8 cellular contexts compared by ENCODE assay signal in genomic region chr7:157690833-157691382, GRCh38.
DNase-seq lines count a peak whose midpoint lies in the region; ATAC-seq and TF ChIP-seq lines count a peak whose summit lies in the region.

No MANE protein-coding gene starts in this region.

- peak overlapping the region; percentile 40 for H3K27ac ChIP-seq in left ventricle myocardium inferior (replicated peaks)

- H3K36me3 ChIP-seq in left ventricle myocardium inferior, result no peaks in the 10 kb centered on the region

- intact Hi-C loops in left ventricle myocardium inferior (cut with micrococcal nuclease), result no loop called here

- TF ChIP-seq CTCF in left ventricle myocardium inferior (IDR thresholded peaks at IDR 0.05; ENCODE audit: borderline replicate concordance), result no peak

- DNase-seq in Ammon's horn (ENCODE audit: low spot score) (peak; percentile 77), left ventricle myocardium inferior (peak; percentile 67), retina (peak; percentile 78), SKM-1 (lab: John Stamatoyannopoulos, UW; ENCODE audit: unreplicated experiment) (no peak)
- no peak for DNase-seq in Jurkat, Clone E6-1 (ENCODE audit: low read depth, low spot score)
- no peak for DNase-seq in activated naive CD4-positive, alpha-beta T cell treated with anti-CD3 and anti-CD28 coated beads, Interleukin-2, amount 50 U/mL, for 72 hours (ENCODE audit: low spot score in 2 of 2)

- no peaks in the 10 kb centered on the region for H3K9me3 ChIP-seq in left ventricle myocardium inferior (replicated peaks)

- no peak overlapping the region for H3K27ac Mint-ChIP-seq in activated naive CD4-positive, alpha-beta T cell treated with anti-CD3 and anti-CD28 coated beads, Interleukin-2, amount 50 U/mL, for 72 hours

- H3K4me3 ChIP-seq in Jurkat, Clone E6-1 (ENCODE audit: low read length), result peak overlapping the region; percentile 79
- peak overlapping the region; percentile 67 for H3K4me3 ChIP-seq in left ventricle myocardium inferior

- peaks cover 0 to 6% of the 10 kb centered on the region in 2 donors for H3K36me3 Mint-ChIP-seq in activated naive CD4-positive, alpha-beta T cell treated with anti-CD3 and anti-CD28 coated beads, Interleukin-2, amount 50 U/mL, for 72 hours

- peaks cover 95% of the 10 kb centered on the region for H3K27me3 ChIP-seq in left ventricle myocardium inferior (ENCODE audit: low read depth)

- H3K4me1 ChIP-seq in left ventricle myocardium inferior, result peaks cover 53% of the 10 kb centered on the region

- H3K9me3 Mint-ChIP-seq in activated naive CD4-positive, alpha-beta T cell treated with anti-CD3 and anti-CD28 coated beads, Interleukin-2, amount 50 U/mL, for 72 hours, result no peaks in the 10 kb centered on the region

- peak; percentile 55 to 67 for ATAC-seq in activated naive CD4-positive, alpha-beta T cell treated with anti-CD3 and anti-CD28 coated beads, Interleukin-2, amount 50 U/mL, for 72 hours
- ATAC-seq in HG03439 (IDR thresholded peaks at IDR 0.05; ENCODE audit: unreplicated experiment), result no peak
- no peak for ATAC-seq in GM19395 (IDR thresholded peaks at IDR 0.05; ENCODE audit: unreplicated experiment)

Comparison
In these comparisons a context has a peak if more than half of its experiments do, and no peak if none do; other contexts are left out.
1. DNase-seq: peak in Ammon's horn (single experiment), left ventricle myocardium inferior (single experiment) and retina (single experiment); none in Jurkat, Clone E6-1 (single experiment), activated naive CD4-positive, alpha-beta T cell treated with anti-CD3 and anti-CD28 coated beads, Interleukin-2, amount 50 U/mL, for 72 hours (0 of 2) and SKM-1 (single experiment).
2. ATAC-seq: peak in activated naive CD4-positive, alpha-beta T cell treated with anti-CD3 and anti-CD28 coated beads, Interleukin-2, amount 50 U/mL, for 72 hours (2 of 2); none in HG03439 (single experiment) and GM19395 (single experiment).